15 cellular contexts compared by ENCODE assay signal in genomic region chr21:41064325-41064724, GRCh38.
"Had no signal": no experiment of that assay in that cellular context is flagged by ENCODE, and none has a peak within 500 bp of the region (broad histone marks: within the 10 kb centered on the region; RNA-seq: fewer than 3 reads in every experiment).

No MANE protein-coding gene starts in this region.

- ATAC-seq: activated CD8-positive, alpha-beta T cell treated with anti-CD3 and anti-CD28 coated beads for 36 hours had no signal

- H3K4me3 Mint-ChIP-seq: activated CD4-positive, alpha-beta T cell treated with anti-CD3 and anti-CD28 coated beads, Interleukin-2, amount 10 ng/mL, durations not matched to agents 24 days and 14 days; activated CD8-positive, alpha-beta T cell treated with anti-CD3 and anti-CD28 coated beads for 36 hours; activated naive CD4-positive, alpha-beta T cell treated with anti-CD3 and anti-CD28 coated beads for 36 hours; activated T-cell treated with anti-CD3 and anti-CD28 coated beads, Interleukin-2, amount 50 U/mL, for 24 hours; nephron progenitor cell; type B pancreatic cell had no signal

- DNase-seq: activated CD4-positive, alpha-beta T cell treated with anti-CD3 and anti-CD28 coated beads, Interleukin-2, amount 10 ng/mL, durations not matched to agents 24 days and 14 days; activated CD8-positive, alpha-beta T cell treated with anti-CD3 and anti-CD28 coated beads for 36 hours; activated naive CD4-positive, alpha-beta T cell treated with anti-CD3 and anti-CD28 coated beads for 36 hours; activated T-cell treated with anti-CD3 and anti-CD28 coated beads, Interleukin-2, amount 50 U/mL, for 24 hours; brain microvascular endothelial cell; nephron progenitor cell; occipital lobe; small intestine; stimulated activated CD4-positive, alpha-beta T cell treated with anti-CD3 and anti-CD28 coated beads, Interleukin-15, amount 100 ng/mL, for 24 hours; stimulated activated CD4-positive, alpha-beta T cell treated with anti-CD3 and anti-CD28 coated beads, Interleukin-4, amount 100 ng/mL, for 1 hour; stomach; T1000; testis had no signal

- H3K27ac ChIP-seq: brain microvascular endothelial cell, coronary artery, stomach, testis had no signal

- H3K9me3 ChIP-seq: stomach, testis had no signal

- H3K36me3 ChIP-seq: brain microvascular endothelial cell, stomach had no signal

- H3K4me1 ChIP-seq: testis had no signal

- H3K9me3 Mint-ChIP-seq: activated CD4-positive, alpha-beta T cell treated with anti-CD3 and anti-CD28 coated beads, Interleukin-2, amount 10 ng/mL, durations not matched to agents 24 days and 14 days; activated CD8-positive, alpha-beta T cell treated with anti-CD3 and anti-CD28 coated beads for 36 hours; activated naive CD4-positive, alpha-beta T cell treated with anti-CD3 and anti-CD28 coated beads for 36 hours; activated T-cell treated with anti-CD3 and anti-CD28 coated beads, Interleukin-2, amount 50 U/mL, for 24 hours had no signal

- H3K27me3 ChIP-seq: brain microvascular endothelial cell, testis had no signal

- H3K27ac Mint-ChIP-seq: activated CD4-positive, alpha-beta T cell treated with anti-CD3 and anti-CD28 coated beads, Interleukin-2, amount 10 ng/mL, durations not matched to agents 24 days and 14 days; activated CD8-positive, alpha-beta T cell treated with anti-CD3 and anti-CD28 coated beads for 36 hours; activated naive CD4-positive, alpha-beta T cell treated with anti-CD3 and anti-CD28 coated beads for 36 hours; activated T-cell treated with anti-CD3 and anti-CD28 coated beads, Interleukin-2, amount 50 U/mL, for 24 hours; nephron progenitor cell; type B pancreatic cell had no signal

- H3K36me3 Mint-ChIP-seq: type B pancreatic cell had no signal

- H3K4me3 ChIP-seq: coronary artery, stomach, testis had no signal
